29 cellular contexts compared by ENCODE assay signal in the genomic region with DNA sequence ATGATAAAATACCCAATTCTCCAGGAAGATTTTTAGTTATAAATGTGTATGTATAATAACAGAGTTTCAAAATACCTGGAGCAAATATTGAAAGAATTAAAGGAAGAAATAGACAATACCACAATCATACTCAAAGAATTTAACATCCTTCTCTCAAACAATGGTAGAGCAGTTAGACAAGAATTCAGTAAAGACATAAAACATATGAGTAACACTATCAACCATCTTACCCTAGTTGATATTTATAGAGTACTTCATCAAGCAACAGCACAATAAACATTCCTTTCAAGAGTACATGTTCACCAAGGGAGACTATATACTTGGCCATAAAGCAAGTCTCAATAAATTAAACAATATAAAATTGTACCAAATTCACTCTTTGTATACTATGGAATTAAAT.
"Had no signal": no experiment of that assay in that cellular context is flagged by ENCODE, and none has a peak within 500 bp of the region (broad histone marks: within the 10 kb centered on the region; RNA-seq: fewer than 3 reads in every experiment).

No MANE protein-coding gene starts in this region.

- H3K4me1 ChIP-seq: neural progenitor cell, parathyroid adenoma, right atrium auricular region, stomach, thyroid gland, vagina had no signal

- H3K27ac Mint-ChIP-seq: endodermal cell; immature natural killer cell; nephron; neural progenitor cell; progenitor cell of endocrine pancreas; stimulated activated effector memory CD8-positive, alpha-beta T cell treated with anti-CD3 and anti-CD28 coated beads, Interleukin-12 subunit alpha, Interleukin-12 subunit beta, amount 100 ng/mL, for 72 hours had no signal

- H3K27me3 Mint-ChIP-seq: progenitor cell of endocrine pancreas had no signal

- H3K9me3 Mint-ChIP-seq: stimulated activated effector memory CD8-positive, alpha-beta T cell treated with anti-CD3 and anti-CD28 coated beads, Interleukin-12 subunit alpha, Interleukin-12 subunit beta, amount 100 ng/mL, for 72 hours had no signal

- H3K27ac ChIP-seq: esophagus squamous epithelium, heart right ventricle, neural progenitor cell, parathyroid adenoma, right atrium auricular region, stomach, thyroid gland, vagina had no signal

- H3K4me2 ChIP-seq: neural progenitor cell had no signal

- DNase-seq: effector CD8-positive, alpha-beta T cell; endodermal cell; erythroblast; esophagus squamous epithelium; foreskin melanocyte; glutamatergic neuron; heart right ventricle; hippocampal formation; immature natural killer cell; mesenchymal stem cell; midbrain; naive thymus-derived CD4-positive, alpha-beta T cell; stimulated activated CD4-positive, alpha-beta T cell treated with anti-CD3 and anti-CD28 coated beads, Interleukin-2, amount 100 ng/mL, for 24 hours; stimulated activated CD4-positive, alpha-beta T cell treated with anti-CD3 and anti-CD28 coated beads, Interleukin-4, amount 100 ng/mL, for 24 hours; stimulated activated naive CD4-positive, alpha-beta T cell treated with Interleukin-2 at 50 U/mL for 16 hours; stomach; thyroid gland; trophoblast cell had no signal

- H3K36me3 ChIP-seq: esophagus squamous epithelium, heart right ventricle, neural progenitor cell, right atrium auricular region, stomach, thyroid gland, vagina had no signal

- ATAC-seq: heart right ventricle; left lobe of liver; naive thymus-derived CD4-positive, alpha-beta T cell; sciatic nerve; stimulated activated effector memory CD8-positive, alpha-beta T cell treated with anti-CD3 and anti-CD28 coated beads, Interleukin-12 subunit alpha, Interleukin-12 subunit beta, amount 100 ng/mL, for 72 hours had no signal

- H3K27me3 ChIP-seq: esophagus squamous epithelium, heart right ventricle, neural progenitor cell, right atrium auricular region, stomach, thyroid gland, vagina had no signal

- H3K4me3 Mint-ChIP-seq: endodermal cell; immature natural killer cell; naive thymus-derived CD4-positive, alpha-beta T cell; nephron; neural progenitor cell; stimulated activated effector memory CD8-positive, alpha-beta T cell treated with anti-CD3 and anti-CD28 coated beads, Interleukin-12 subunit alpha, Interleukin-12 subunit beta, amount 100 ng/mL, for 72 hours had no signal

- H3K9ac ChIP-seq: neural progenitor cell, parathyroid adenoma had no signal

- FAIRE-seq: keratinocyte had no signal

- H2AFZ ChIP-seq: neural progenitor cell, parathyroid adenoma had no signal

- H3K4me3 ChIP-seq: esophagus squamous epithelium, heart right ventricle, lung, neural progenitor cell, right atrium auricular region, stomach, thyroid gland, vagina had no signal

- H3K4me1 Mint-ChIP-seq: immature natural killer cell, nephron, neural progenitor cell had no signal

- H3K36me3 Mint-ChIP-seq: neural progenitor cell; stimulated activated effector memory CD8-positive, alpha-beta T cell treated with anti-CD3 and anti-CD28 coated beads, Interleukin-12 subunit alpha, Interleukin-12 subunit beta, amount 100 ng/mL, for 72 hours had no signal

- H3K79me2 ChIP-seq: parathyroid adenoma had no signal

- H3K9me3 ChIP-seq: esophagus squamous epithelium, right atrium auricular region, thyroid gland, vagina had no signal
